ENCODE assay signal across 6 cellular contexts in genomic region chr17:8189041-8189710, GRCh38. TPM values are rescaled to one million over a fixed set of nuclear protein-coding genes. Genes with fewer than 3 reads are reported as not detected.
A peak's percentile ranks its signal among the peaks of the same experiment; 100 is the strongest.
DNase-seq lines count a peak whose midpoint lies in the region; ATAC-seq, FAIRE-seq and TF ChIP-seq lines count a peak whose summit lies in the region.

No MANE protein-coding gene starts in this region.

- ATAC-seq in HG02642 (IDR thresholded peaks at IDR 0.05; ENCODE audit: poor library complexity, unreplicated experiment) = no peak

- H3K36me3 ChIP-seq in bronchial epithelial cell (ENCODE audit: control insufficient read depth, insufficient read depth, low read length) (no peaks in the 10 kb centered on the region), neutrophil (no peaks in the 10 kb centered on the region)

- FAIRE-seq in bronchial epithelial cell (lab: Jason Lieb, UNC) (no peak), GM19239 (lab: Jason Lieb, UNC) (no peak)

- H3K4me1 ChIP-seq in neutrophil (ENCODE audit: control insufficient read depth in 1 of 2, insufficient read depth in 1 of 2, low read depth in 1 of 2, low read length in 1 of 2) = peaks cover 68 to 74% of the 10 kb centered on the region in 2 experiments

- H3K9me3 ChIP-seq in neutrophil = no peaks in the 10 kb centered on the region

- TF ChIP-seq CTCF in LNCaP clone FGC (IDR thresholded peaks at IDR 0.05; ENCODE audit: control insufficient read depth, extremely low read depth, insufficient read depth) (no peak), bronchial epithelial cell (IDR thresholded peaks at IDR 0.05; ENCODE audit: insufficient read depth, low read length, severe bottlenecking) (no peak), neutrophil (IDR thresholded peaks at IDR 0.05) (no peak), GM10266 (IDR thresholded peaks at IDR 0.05; ENCODE audit: control insufficient read depth, insufficient read depth, low read depth, missing control alignments) (no peak)

- H3K4me3 ChIP-seq in LNCaP clone FGC (ENCODE audit: low read depth, low read length) (peak overlapping the region; percentile 81), bronchial epithelial cell (ENCODE audit: low read depth, low read length) (peak overlapping the region; percentile 71), neutrophil (ENCODE audit: low read depth in 1 of 2, low read length in 1 of 2) (peak overlapping the region; percentile 89)

- H3K27ac ChIP-seq in neutrophil = peak overlapping the region; percentile 95

- H3K27me3 ChIP-seq in bronchial epithelial cell (ENCODE audit: control insufficient read depth, insufficient read depth, low read length) (no peaks in the 10 kb centered on the region), neutrophil (peaks cover 13% of the 10 kb centered on the region)

- DNase-seq in LNCaP clone FGC (ENCODE audit: low read depth) = no peak
- DNase-seq in bronchial epithelial cell (ENCODE audit: low read depth) = no peak
- DNase-seq in GM19239 (ENCODE audit: insufficient read length, low spot score) = no peak
- DNase-seq in GM10266 (ENCODE audit: extremely low spot score) = no peak

RNA-seq across cellular contexts. Expression of gene BORCS6, which starts 0.8 kb away (rescaled TPM):
- total RNA-seq in bronchial epithelial cell = 6.5 and 6.8 TPM in 2 replicates

RNA-seq across cellular contexts. Expression of gene TMEM107, which starts 13.0 kb away (rescaled TPM):
- 20.2 and 24.2 TPM in 2 replicates for total RNA-seq in bronchial epithelial cell

RNA-seq across cellular contexts. Expression of gene AURKB, which starts 21.2 kb away (rescaled TPM):
- 0.64 and 1.6 TPM in 2 replicates for total RNA-seq in bronchial epithelial cell

RNA-seq across cellular contexts. Expression of gene VAMP2, which starts 26.4 kb away (rescaled TPM):
- 2.1 and 4.4 TPM in 2 replicates for total RNA-seq in bronchial epithelial cell

RNA-seq across cellular contexts. Expression of gene PER1, which starts 37.0 kb away (rescaled TPM):
- total RNA-seq in bronchial epithelial cell = 21.9 and 26.4 TPM in 2 replicates
